ENCODE assay signal across 28 cellular contexts in genomic region chr4:69362351-69362750, GRCh38.
"Had no signal": no experiment of that assay in that cellular context is flagged by ENCODE, and none has a peak within 500 bp of the region (broad histone marks: within the 10 kb centered on the region; RNA-seq: fewer than 3 reads in every experiment).

No MANE protein-coding gene starts in this region.

- H3K9ac ChIP-seq: KMS-11 had no signal

- H3K36me3 ChIP-seq: SJSA1 had no signal

- H2AFZ ChIP-seq: PC-9 had no signal

- H3K4me1 ChIP-seq: SJSA1 had no signal

- DNase-seq: Kasumi-1; MM.1S; MV-4-11; NCI-H1048; NCI-H1105; NCI-H1417; NCI-H1436 treated with DMSO at 0.1 percent for 48 hours; NCI-H1694; NCI-H187 treated with DMSO at 0.1 percent for 48 hours; NCI-H2081 treated with DMSO at 0.1 percent for 48 hours; NCI-H2171; NCI-H226; NCI-H446; NCI-H510A; NCI-H524 treated with DMSO at 0.1 percent for 48 hours; NCI-H69; NCI-H774; NK-92 treated with Interleukin-12 subunit alpha and Interleukin-12 subunit beta, amount 100 ng/mL, for 24 hours; OCI-M1; PC-9; Right ventricle myocardium superior; RPMI8226; SIG-M5; T-helper 2 cell had no signal

- H3K4me3 ChIP-seq: K562, PC-9, SJSA1, SK-N-MC had no signal

- H3K4me2 ChIP-seq: KMS-11, PC-9 had no signal

- H3K27me3 ChIP-seq: SJSA1 had no signal

- H3K27ac ChIP-seq: KMS-11, PC-9, SJSA1, SK-N-MC had no signal

- H3K9me3 ChIP-seq: SJSA1 had no signal

- ATAC-seq: K562 had no signal
